26 cellular contexts compared by ENCODE assay signal in the genomic region with DNA sequence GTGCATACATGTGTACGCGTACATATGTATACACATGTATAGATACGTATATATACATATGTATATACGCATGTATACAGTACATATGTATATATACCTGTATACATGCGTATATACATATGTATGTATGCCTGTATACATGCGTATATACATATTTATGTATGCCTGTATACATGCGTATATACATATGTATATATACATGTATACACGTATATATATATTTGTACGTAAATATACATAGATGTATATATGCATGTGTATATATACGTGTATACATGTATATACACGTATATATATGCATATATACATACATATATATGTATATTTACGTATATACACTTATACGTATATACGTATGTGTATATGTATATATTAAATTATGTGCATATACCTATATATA.
"Had no signal": no experiment of that assay in that cellular context is flagged by ENCODE, and none has a peak within 500 bp of the region (broad histone marks: within the 10 kb centered on the region; RNA-seq: fewer than 3 reads in every experiment).

No MANE protein-coding gene starts in this region.

- H3K4me1 ChIP-seq: colonic mucosa, esophagus muscularis mucosa, esophagus squamous epithelium, foreskin keratinocyte, gastrocnemius medialis, gastroesophageal sphincter, heart left ventricle, heart right ventricle had no signal

- ATAC-seq: effector memory CD8-positive, alpha-beta T cell; esophagus mucosa; foreskin keratinocyte; gastrocnemius medialis; gastroesophageal sphincter; heart left ventricle; heart right ventricle had no signal

- FAIRE-seq: endothelial cell of umbilical vein had no signal

- H3K27ac ChIP-seq: colonic mucosa, coronary artery, dorsolateral prefrontal cortex, epithelial cell of prostate, esophagus muscularis mucosa, esophagus squamous epithelium, foreskin keratinocyte, gastrocnemius medialis, gastroesophageal sphincter, heart left ventricle, heart right ventricle had no signal

- H3K9me3 Mint-ChIP-seq: effector memory CD8-positive, alpha-beta T cell had no signal

- DNase-seq: colonic mucosa; cortex of kidney; dermis blood vessel endothelial cell; dorsolateral prefrontal cortex; effector CD4-positive, alpha-beta T cell; effector CD8-positive, alpha-beta T cell; effector memory CD4-positive, alpha-beta T cell; effector memory CD8-positive, alpha-beta T cell; endodermal cell; erythroblast; esophagus squamous epithelium; foreskin fibroblast; foreskin keratinocyte; foreskin melanocyte; gastrocnemius medialis; glutamatergic neuron; head of caudate nucleus; heart left ventricle; heart right ventricle had no signal

- H3K27me3 ChIP-seq: colonic mucosa, dorsolateral prefrontal cortex, esophagus muscularis mucosa, esophagus squamous epithelium, foreskin keratinocyte, gastrocnemius medialis, gastroesophageal sphincter, heart left ventricle, heart right ventricle had no signal

- H3K27me3 Mint-ChIP-seq: dendritic cell treated with granulocyte-macrophage colony-stimulating factor and Interleukin-4, amounts not matched to agents 40 ng/mL and 50 ng/mL, for 4 days; effector memory CD8-positive, alpha-beta T cell had no signal

- H3K36me3 ChIP-seq: colonic mucosa, esophagus muscularis mucosa, esophagus squamous epithelium, gastrocnemius medialis, gastroesophageal sphincter, heart left ventricle, heart right ventricle had no signal

- H3K4me1 Mint-ChIP-seq: endodermal cell had no signal

- H3K27ac Mint-ChIP-seq: dendritic cell treated with granulocyte-macrophage colony-stimulating factor and Interleukin-4, amounts not matched to agents 40 ng/mL and 50 ng/mL, for 4 days; effector memory CD8-positive, alpha-beta T cell; endodermal cell had no signal

- H3K4me3 Mint-ChIP-seq: dendritic cell treated with granulocyte-macrophage colony-stimulating factor and Interleukin-4, amounts not matched to agents 40 ng/mL and 50 ng/mL, for 4 days; effector memory CD8-positive, alpha-beta T cell; endodermal cell had no signal

- H3K4me3 ChIP-seq: colonic mucosa, coronary artery, dorsolateral prefrontal cortex, esophagus muscularis mucosa, esophagus squamous epithelium, gastrocnemius medialis, gastroesophageal sphincter, heart left ventricle, heart right ventricle had no signal

- H3K9me3 ChIP-seq: colonic mucosa, esophagus muscularis mucosa, esophagus squamous epithelium, gastrocnemius medialis, gastroesophageal sphincter, heart left ventricle had no signal
